8 cellular contexts compared by ENCODE assay signal in genomic region chr13:19959831-19960672, GRCh38. TPM values are rescaled to one million over a fixed set of nuclear protein-coding genes. Genes with fewer than 3 reads are reported as not detected.
A peak's percentile ranks its signal among the peaks of the same experiment; 100 is the strongest.
DNase-seq lines count a peak whose midpoint lies in the region; ATAC-seq and TF ChIP-seq lines count a peak whose summit lies in the region.

No MANE protein-coding gene starts in this region.

- intact Hi-C loops in ascending aorta (cut with DNase I), result loop anchor here (2.0 to 10.0 kb wide), 5 partner anchors 33 to 745 kb away; partner anchors contain the start of genes IFT88, IL17D, MPHOSPH8 and PSPC1

- peak; percentile 90 for DNase-seq in NCI-H1694 treated with DMSO at 0.1 percent for 48 hours (lab: John Stamatoyannopoulos, UW)
- DNase-seq in T-helper 2 cell, result peak; percentile 60 to 98 (median 81)
- DNase-seq in ascending aorta (ENCODE audit: low spot score in 2 of 2), result peak; percentile 65 to 92
- DNase-seq in hepatic stellate cell (ENCODE audit: low spot score), result peak; percentile 84
- peak; percentile 91 for DNase-seq in renal cortical epithelial cell (ENCODE audit: low read depth)
- no peak for DNase-seq in mesenteric fat pad (ENCODE audit: low spot score)

- peak; percentile 85 to 92 (median 92) for TF ChIP-seq CTCF in ascending aorta (IDR thresholded peaks at IDR 0.05)

- H3K4me3 ChIP-seq in ascending aorta, result peak overlapping the region; percentile 75 to 88

- H3K36me3 ChIP-seq in ascending aorta, result no peaks in the 10 kb centered on the region

- ATAC-seq in GM18498 (IDR thresholded peaks at IDR 0.05; ENCODE audit: unreplicated experiment), result peak; percentile 44
- ATAC-seq in HG02938 (IDR thresholded peaks at IDR 0.05; ENCODE audit: unreplicated experiment), result peak; percentile 42

- H3K9me3 ChIP-seq in ascending aorta, result no peaks in the 10 kb centered on the region

- peaks cover 0 to 31% of the 10 kb centered on the region in 2 donors for H3K4me1 ChIP-seq in ascending aorta

- no peaks in the 10 kb centered on the region for H3K27me3 ChIP-seq in ascending aorta

- peak overlapping the region; percentile 98 to 99 for H3K27ac ChIP-seq in ascending aorta

RNA-seq across cellular contexts. Expression of gene ZMYM2, which starts 1.5 kb away (rescaled TPM):
- total RNA-seq in ascending aorta (76.6 TPM), renal cortical epithelial cell (57.3 and 105 TPM in 2 replicates), mesenteric fat pad (74.2 TPM)
